Comparison of ENCODE assay signal across 1 cellular context in the genomic region with DNA sequence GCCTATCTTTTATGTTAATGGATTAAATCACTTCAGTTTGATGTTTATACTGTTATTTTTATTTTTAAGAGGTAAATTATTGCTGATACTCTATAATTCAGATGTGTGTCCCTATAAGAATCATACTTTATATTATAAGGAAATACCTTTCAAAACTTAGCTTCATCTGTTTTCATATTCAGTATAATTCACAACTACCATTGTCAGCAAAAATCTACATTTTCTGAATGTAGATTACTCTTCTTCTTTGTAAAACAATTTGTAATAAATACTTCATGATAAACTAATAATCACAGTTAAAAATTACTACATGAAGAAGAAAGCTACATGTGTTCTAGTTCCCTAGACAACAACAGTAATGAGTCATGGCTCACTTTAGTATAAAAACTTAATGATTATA.
A peak's percentile ranks its signal among the peaks of the same experiment; 100 is the strongest.
TF ChIP-seq lines count a peak whose summit lies in the region.

No MANE protein-coding gene starts in this region.

TF ChIP-seq in HepG2, 621 proteins besides CTCF, POLR2A, EP300 and RAD21 (continued from another document):
- TF ChIP-seq, protein P1, sequence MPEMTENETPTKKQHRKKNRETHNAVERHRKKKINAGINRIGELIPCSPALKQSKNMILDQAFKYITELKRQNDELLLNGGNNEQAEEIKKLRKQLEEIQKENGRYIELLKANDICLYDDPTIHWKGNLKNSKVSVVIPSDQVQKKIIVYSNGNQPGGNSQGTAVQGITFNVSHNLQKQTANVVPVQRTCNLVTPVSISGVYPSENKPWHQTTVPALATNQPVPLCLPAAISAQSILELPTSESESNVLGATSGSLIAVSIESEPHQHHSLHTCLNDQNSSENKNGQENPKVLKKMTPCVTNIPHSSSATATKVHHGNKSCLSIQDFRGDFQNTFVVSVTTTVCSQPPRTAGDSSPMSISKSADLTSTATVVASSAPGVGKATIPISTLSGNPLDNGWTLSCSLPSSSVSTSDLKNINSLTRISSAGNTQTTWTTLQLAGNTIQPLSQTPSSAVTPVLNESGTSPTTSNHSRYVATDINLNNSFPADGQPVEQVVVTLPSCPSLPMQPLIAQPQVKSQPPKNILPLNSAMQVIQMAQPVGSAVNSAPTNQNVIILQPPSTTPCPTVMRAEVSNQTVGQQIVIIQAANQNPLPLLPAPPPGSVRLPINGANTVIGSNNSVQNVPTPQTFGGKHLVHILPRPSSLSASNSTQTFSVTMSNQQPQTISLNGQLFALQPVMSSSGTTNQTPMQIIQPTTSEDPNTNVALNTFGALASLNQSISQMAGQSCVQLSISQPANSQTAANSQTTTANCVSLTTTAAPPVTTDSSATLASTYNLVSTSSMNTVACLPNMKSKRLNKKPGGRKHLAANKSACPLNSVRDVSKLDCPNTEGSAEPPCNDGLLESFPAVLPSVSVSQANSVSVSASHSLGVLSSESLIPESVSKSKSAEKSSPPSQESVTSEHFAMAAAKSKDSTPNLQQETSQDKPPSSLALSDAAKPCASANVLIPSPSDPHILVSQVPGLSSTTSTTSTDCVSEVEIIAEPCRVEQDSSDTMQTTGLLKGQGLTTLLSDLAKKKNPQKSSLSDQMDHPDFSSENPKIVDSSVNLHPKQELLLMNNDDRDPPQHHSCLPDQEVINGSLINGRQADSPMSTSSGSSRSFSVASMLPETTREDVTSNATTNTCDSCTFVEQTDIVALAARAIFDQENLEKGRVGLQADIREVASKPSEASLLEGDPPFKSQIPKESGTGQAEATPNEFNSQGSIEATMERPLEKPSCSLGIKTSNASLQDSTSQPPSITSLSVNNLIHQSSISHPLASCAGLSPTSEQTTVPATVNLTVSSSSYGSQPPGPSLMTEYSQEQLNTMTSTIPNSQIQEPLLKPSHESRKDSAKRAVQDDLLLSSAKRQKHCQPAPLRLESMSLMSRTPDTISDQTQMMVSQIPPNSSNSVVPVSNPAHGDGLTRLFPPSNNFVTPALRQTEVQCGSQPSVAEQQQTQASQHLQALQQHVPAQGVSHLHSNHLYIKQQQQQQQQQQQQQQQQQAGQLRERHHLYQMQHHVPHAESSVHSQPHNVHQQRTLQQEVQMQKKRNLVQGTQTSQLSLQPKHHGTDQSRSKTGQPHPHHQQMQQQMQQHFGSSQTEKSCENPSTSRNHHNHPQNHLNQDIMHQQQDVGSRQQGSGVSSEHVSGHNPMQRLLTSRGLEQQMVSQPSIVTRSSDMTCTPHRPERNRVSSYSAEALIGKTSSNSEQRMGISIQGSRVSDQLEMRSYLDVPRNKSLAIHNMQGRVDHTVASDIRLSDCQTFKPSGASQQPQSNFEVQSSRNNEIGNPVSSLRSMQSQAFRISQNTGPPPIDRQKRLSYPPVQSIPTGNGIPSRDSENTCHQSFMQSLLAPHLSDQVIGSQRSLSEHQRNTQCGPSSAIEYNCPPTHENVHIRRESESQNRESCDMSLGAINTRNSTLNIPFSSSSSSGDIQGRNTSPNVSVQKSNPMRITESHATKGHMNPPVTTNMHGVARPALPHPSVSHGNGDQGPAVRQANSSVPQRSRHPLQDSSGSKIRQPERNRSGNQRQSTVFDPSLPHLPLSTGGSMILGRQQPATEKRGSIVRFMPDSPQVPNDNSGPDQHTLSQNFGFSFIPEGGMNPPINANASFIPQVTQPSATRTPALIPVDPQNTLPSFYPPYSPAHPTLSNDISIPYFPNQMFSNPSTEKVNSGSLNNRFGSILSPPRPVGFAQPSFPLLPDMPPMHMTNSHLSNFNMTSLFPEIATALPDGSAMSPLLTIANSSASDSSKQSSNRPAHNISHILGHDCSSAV (CRISPR knock-in tag; IDR thresholded peaks at IDR 0.05; ENCODE audit: borderline replicate concordance): no peak
- no peak for TF ChIP-seq REL (CRISPR knock-in tag; conservative IDR thresholded peaks at IDR 0.05)
- TF ChIP-seq ZNF557 (CRISPR knock-in tag; IDR thresholded peaks at IDR 0.05): no peak
- TF ChIP-seq MAFK (conservative IDR thresholded peaks at IDR 0.05 in 1 of 2, IDR thresholded peaks at IDR 0.05 in 1 of 2; ENCODE audit: low read length in 2 of 2): peak in 1 of 2 experiments; percentile 33; a peak in 1 of 4 replicates
